In the genomic region with DNA sequence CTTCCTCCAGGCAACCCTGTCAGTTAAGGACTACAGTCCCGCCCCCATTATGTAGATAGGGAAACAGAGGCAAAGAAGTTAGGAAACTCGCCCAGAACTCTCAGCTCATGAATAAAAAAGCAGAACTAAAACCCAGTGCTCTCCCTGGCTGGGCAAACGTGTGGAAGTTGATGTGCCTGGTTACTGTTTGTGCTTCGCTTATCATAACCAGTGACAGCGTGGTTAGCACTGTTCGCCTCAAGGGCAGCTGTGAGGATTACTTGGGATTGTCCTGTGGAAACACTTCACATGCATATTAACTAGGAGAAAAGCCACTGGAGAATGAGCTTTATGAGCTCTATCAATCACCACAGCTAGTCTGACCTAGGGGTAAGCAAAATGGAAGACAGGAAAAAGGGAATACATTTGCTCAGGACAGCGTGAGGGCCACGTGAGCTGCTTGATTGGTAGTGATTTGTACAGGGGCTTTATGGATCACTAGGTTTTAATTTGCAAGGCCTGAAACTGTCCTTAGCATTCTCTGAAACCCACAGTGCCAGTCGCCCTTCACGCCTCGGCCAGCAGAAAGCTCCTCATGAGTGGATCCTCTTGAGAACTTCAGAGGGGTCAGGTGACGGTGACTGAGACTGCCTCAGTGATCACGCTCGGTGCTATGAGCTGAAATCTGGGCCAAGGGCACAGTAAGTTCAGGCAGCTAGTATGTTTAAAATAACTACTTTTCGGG, we compare ENCODE assay signal across 9 cellular contexts. TPM values are rescaled to one million over a fixed set of nuclear protein-coding genes. Genes with fewer than 3 reads are reported as not detected.
DNase-seq lines count a peak whose midpoint lies in the region; ATAC-seq and TF ChIP-seq lines count a peak whose summit lies in the region.
"Had no signal": no experiment of that assay in that cellular context is flagged by ENCODE, and none has a peak within 500 bp of the region (broad histone marks: within the 10 kb centered on the region; RNA-seq: fewer than 3 reads in every experiment).

No MANE protein-coding gene starts in this region.

- BruUV-seq in Panc1 (replicated peaks; lab: Mats Ljungman, UMichigan) (no TSS peak), A673 (replicated peaks; lab: Mats Ljungman, UMichigan) (no TSS peak)

- H3K4me1 ChIP-seq in HAP-1 = peaks cover 29% of the 10 kb centered on the region
- peaks cover 38% of the 10 kb centered on the region for H3K4me1 ChIP-seq in Panc1 (ENCODE audit: control insufficient read depth, insufficient read depth, low read length)
- H3K4me1 ChIP-seq in cardiac muscle cell (ENCODE audit: low read depth) = peaks cover 17% of the 10 kb centered on the region
- peaks cover 18 to 54% of the 10 kb centered on the region in 2 donors for H3K4me1 ChIP-seq in gastrocnemius medialis
- no peaks in the 10 kb centered on the region for H3K4me1 ChIP-seq in A673 (ENCODE audit: insufficient read depth, low read length, poor library complexity, severe bottlenecking)

- H3K27ac ChIP-seq in Panc1 (ENCODE audit: low read length) = peak overlapping the region; percentile 95
- H3K27ac ChIP-seq in cardiac muscle cell = peak overlapping the region; percentile 66
- peak overlapping the region in 3 of 4 donors; percentile 88 to 93 (median 92) for H3K27ac ChIP-seq in gastrocnemius medialis
- no peak overlapping the region for H3K27ac ChIP-seq in A673 (ENCODE audit: low read depth, low read length, poor library complexity, severe bottlenecking)

- DNase-seq in HAP-1 (ENCODE audit: low spot score in 2 of 2) = peak; percentile 51 to 55
- no peak for DNase-seq in Panc1 (ENCODE audit: low read depth, low spot score)
- DNase-seq in cardiac muscle cell (ENCODE audit: low read depth in 1 of 2, low spot score in 1 of 2) = peak; percentile 42 to 73
- DNase-seq in gastrocnemius medialis = no peak
- no peak for DNase-seq in stimulated activated CD4-positive, alpha-beta T cell treated with anti-CD3 and anti-CD28 coated beads, Interleukin-1b, Interleukin-23, amount 100 ng/mL, for 48 hours
- no peak for DNase-seq in foreskin fibroblast
- no peak for DNase-seq in effector CD8-positive, alpha-beta T cell (lab: John Stamatoyannopoulos, UW)
- no peak for DNase-seq in A673 (ENCODE audit: low spot score)
- DNase-seq: SHP77 treated with DMSO at 0.1 percent for 48 hours had no signal

- H3K36me3 ChIP-seq in HAP-1 (replicated peaks) = peaks cover 30% of the 10 kb centered on the region
- H3K36me3 ChIP-seq in Panc1 (ENCODE audit: control insufficient read depth, insufficient read depth, low read length) = peaks cover 2% of the 10 kb centered on the region
- H3K36me3 ChIP-seq in cardiac muscle cell = peaks cover 5% of the 10 kb centered on the region
- H3K36me3 ChIP-seq in gastrocnemius medialis = peaks cover 0 to 20% of the 10 kb centered on the region in 2 donors
- H3K36me3 ChIP-seq in A673 (ENCODE audit: insufficient read depth, low read length, poor library complexity, severe bottlenecking) = peaks cover 7% of the 10 kb centered on the region

- TF ChIP-seq POLR2A in gastrocnemius medialis (IDR thresholded peaks at IDR 0.05) = no peak

- H3K4me3 ChIP-seq in HAP-1 (no peak overlapping the region), Panc1 (ENCODE audit: low read depth in 2 of 2, low read length in 2 of 2) (no peak overlapping the region), cardiac muscle cell (no peak overlapping the region), gastrocnemius medialis (no peak overlapping the region), foreskin fibroblast (ENCODE audit: low read depth in 1 of 2, low read length in 2 of 2) (no peak overlapping the region), A673 (ENCODE audit: low read depth, low read length, poor library complexity, severe bottlenecking) (no peak overlapping the region)

- ATAC-seq in Panc1 (no peak), gastrocnemius medialis (peak in 1 of 2 donors; percentile 24)

- CTCF ChIA-PET in Panc1 (lab: Charles Lee) = interaction anchor here (0.6 kb wide), 1 partner anchor 48 kb away, joined by 3 read pairs; no protein-coding TSS in a partner anchor
- CTCF ChIA-PET in A673 (lab: Charles Lee) = no interaction called here

- POLR2A ChIA-PET in Panc1 (lab: Charles Lee) = no interaction called here
- POLR2A ChIA-PET in A673 (lab: Charles Lee; ENCODE audit: low non-redundant PET) = interaction anchor here (0.7 kb wide), 1 partner anchor 319 kb away, joined by 3 read pairs; no protein-coding TSS in a partner anchor

- intact Hi-C loops in Panc1 (cut with micrococcal nuclease; ENCODE audit: unreplicated experiment) (no loop called here), gastrocnemius medialis (cut with DNase I; ENCODE audit: low total_unique reads) (no loop called here), A673 (cut with micrococcal nuclease; ENCODE audit: unreplicated experiment) (no loop called here)

- H3K9me3 ChIP-seq in HAP-1 = no peaks in the 10 kb centered on the region
- no peaks in the 10 kb centered on the region for H3K9me3 ChIP-seq in Panc1 (ENCODE audit: control insufficient read depth, insufficient read depth, low read depth, low read length)
- H3K9me3 ChIP-seq in cardiac muscle cell (ENCODE audit: low read depth) = no peaks in the 10 kb centered on the region
- H3K9me3 ChIP-seq in gastrocnemius medialis = no peaks in the 10 kb centered on the region
- H3K9me3 ChIP-seq in A673 (ENCODE audit: low read depth, low read length, poor library complexity, severe bottlenecking) = no peaks in the 10 kb centered on the region

- TF ChIP-seq CTCF in Panc1 (IDR thresholded peaks at IDR 0.05) (no peak), cardiac muscle cell (IDR thresholded peaks at IDR 0.05; ENCODE audit: low read depth, low read length) (no peak), gastrocnemius medialis (IDR thresholded peaks at IDR 0.05 in 4 of 5, conservative IDR thresholded peaks at IDR 0.05 in 1 of 5) (no peak), foreskin fibroblast (IDR thresholded peaks at IDR 0.05; ENCODE audit: low read depth, low read length) (no peak), A673 (conservative IDR thresholded peaks at IDR 0.05; ENCODE audit: low read depth, low read length) (no peak)

- no peaks in the 10 kb centered on the region for H3K27me3 ChIP-seq in HAP-1 (ENCODE audit: low read depth)
- no peaks in the 10 kb centered on the region for H3K27me3 ChIP-seq in Panc1 (ENCODE audit: control insufficient read depth, insufficient read depth, low read length)
- H3K27me3 ChIP-seq in cardiac muscle cell = no peaks in the 10 kb centered on the region
- no peaks in the 10 kb centered on the region for H3K27me3 ChIP-seq in gastrocnemius medialis
- no peaks in the 10 kb centered on the region for H3K27me3 ChIP-seq in A673 (replicated peaks; ENCODE audit: insufficient read depth, low read depth, low read length, poor library complexity)

- in situ Hi-C loops in HAP-1 (cut with MboI; ENCODE audit: low sequenced_read_pairs) = no loop called here
- in situ Hi-C loops in Panc1 (cut with HindIII; ENCODE audit: low pct_unique_long_range_greater_than_20kb, low sequenced_read_pairs) = no loop called here
- in situ Hi-C loops in gastrocnemius medialis (cut with MboI; ENCODE audit: low sequenced_read_pairs in 4 of 4) = no loop called here

RNA-seq across cellular contexts. Expression of a gene that starts 19.9 kb away (rescaled TPM):
- total RNA-seq in Panc1 (2021; ENCODE audit: unreplicated experiment) (13.7 TPM), cardiac muscle cell (34.8 and 39.7 TPM in 2 replicates), gastrocnemius medialis (10 to 100 TPM in 3 of 4 donors, 1 to 10 TPM in 1; 9.5 to 24.0 (median 18.6) TPM), A673 (2021) (12.3 and 14.8 TPM in 2 replicates)
- 22.9 TPM for polyA plus RNA-seq in Panc1 (2012; ENCODE audit: insufficient read length)
- 25.2 and 33.7 TPM in 2 replicates for polyA plus RNA-seq in cardiac muscle cell

RNA-seq across cellular contexts. Expression of a gene that starts 20.1 kb away (rescaled TPM):
- total RNA-seq in Panc1 (2021; ENCODE audit: unreplicated experiment) (28.4 TPM), cardiac muscle cell (18.4 and 26.2 TPM in 2 replicates), gastrocnemius medialis (10 to 100 TPM; 66.9 to 84.6 (median 73.5) TPM), A673 (2021) (33.9 and 35.2 TPM in 2 replicates)
- polyA plus RNA-seq in Panc1 (2012; ENCODE audit: insufficient read length) = 21.1 TPM
- 6.0 and 7.1 TPM in 2 replicates for polyA plus RNA-seq in cardiac muscle cell

Comparison
In these comparisons a context has a peak if more than half of its experiments do, and no peak if none do; other contexts are left out.
1. DNase-seq: peak in HAP-1 (2 of 2) and cardiac muscle cell (2 of 2); none in Panc1 (single experiment), gastrocnemius medialis (0 of 2), stimulated activated CD4-positive, alpha-beta T cell treated with anti-CD3 and anti-CD28 coated beads, Interleukin-1b, Interleukin-23, amount 100 ng/mL, for 48 hours (single experiment), foreskin fibroblast (0 of 2), effector CD8-positive, alpha-beta T cell (single experiment) and A673 (single experiment).